In the genomic region with DNA sequence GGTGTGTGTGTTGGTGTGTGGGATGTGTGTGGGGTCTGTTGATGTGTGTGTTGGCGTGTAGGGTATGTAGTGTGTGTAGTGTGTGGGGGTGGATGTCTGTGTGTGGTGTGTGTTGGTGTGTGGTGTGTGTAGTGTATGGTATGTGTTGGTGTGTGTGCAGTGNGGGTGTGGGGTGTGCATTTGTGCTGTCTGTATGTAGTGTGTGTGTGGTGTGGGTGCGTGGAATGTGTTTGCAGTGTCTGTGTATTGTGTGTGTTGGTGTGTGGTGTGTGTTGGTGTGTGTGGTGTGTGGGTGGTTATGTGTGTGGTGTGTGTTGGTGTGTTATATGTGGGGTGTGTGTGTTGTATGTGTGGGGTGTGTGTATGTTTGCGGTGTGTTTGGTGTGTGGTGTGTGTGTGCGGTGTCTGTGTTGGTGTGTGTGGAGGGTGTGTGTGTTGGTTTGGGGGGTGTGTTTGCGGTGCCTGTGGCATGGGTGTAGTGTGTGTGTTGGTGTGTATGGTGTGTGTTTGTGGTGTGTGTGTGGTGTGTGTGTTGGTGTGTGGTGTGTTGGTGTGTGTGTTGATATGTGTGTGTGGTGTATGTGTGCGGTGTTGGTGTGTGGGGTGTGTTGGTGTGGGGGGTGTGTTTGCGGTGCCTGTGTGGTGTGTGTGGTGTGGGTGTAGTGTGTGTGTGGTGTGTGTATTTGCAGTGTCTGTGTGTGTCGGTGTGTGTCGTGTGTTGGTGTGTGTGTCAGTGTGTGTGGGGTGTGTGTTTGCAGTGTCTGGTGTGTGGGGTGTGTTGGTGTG, we compare ENCODE assay signal across 1 cellular context.
TF ChIP-seq lines count a peak whose summit lies in the region.

No MANE protein-coding gene starts in this region.

TF ChIP-seq in HEK293, 187 proteins besides CTCF, POLR2A, EP300 and RAD21 (continued from another document and continues in another):
- TF ChIP-seq ZNF555 (tag by site-specific recombination; conservative IDR thresholded peaks at IDR 0.05) (no peak), ZNF354C (tag by site-specific recombination; IDR thresholded peaks at IDR 0.05; ENCODE audit: borderline replicate concordance, low read depth) (no peak), ZNF677 (tag by site-specific recombination; IDR thresholded peaks at IDR 0.05) (no peak), ZNF280D (tag by site-specific recombination; IDR thresholded peaks at IDR 0.05) (no peak), ZBTB6 (tag by site-specific recombination; IDR thresholded peaks at IDR 0.05) (no peak), ZBTB8A (tag by site-specific recombination; IDR thresholded peaks at IDR 0.05) (no peak), ZNF549 (tag by site-specific recombination; IDR thresholded peaks at IDR 0.05) (no peak), ZNF558 (tag by site-specific recombination; IDR thresholded peaks at IDR 0.05) (no peak), ZNF223 (tag by site-specific recombination; IDR thresholded peaks at IDR 0.05) (no peak), ZNF433 (tag by site-specific recombination; IDR thresholded peaks at IDR 0.05; ENCODE audit: low read depth) (0 out of 2 replicates have a peak, but pooled peaks have one; percentile 21), ZNF654 (tag by site-specific recombination; IDR thresholded peaks at IDR 0.05; ENCODE audit: low read depth) (no peak), ZSCAN30 (tag by site-specific recombination; IDR thresholded peaks at IDR 0.05) (no peak), SETDB1 (IDR thresholded peaks at IDR 0.05; ENCODE audit: insufficient read length, low read length) (no peak), ZNF623 (tag by site-specific recombination; IDR thresholded peaks at IDR 0.05) (no peak), ZNF791 (tag by site-specific recombination; IDR thresholded peaks at IDR 0.05) (no peak), KLF16 (tag by site-specific recombination; IDR thresholded peaks at IDR 0.05) (no peak), SCRT2 (tag by site-specific recombination; IDR thresholded peaks at IDR 0.05) (no peak), ZNF324 (tag by site-specific recombination; IDR thresholded peaks at IDR 0.05) (no peak), ZNF843 (tag by site-specific recombination; IDR thresholded peaks at IDR 0.05) (0 out of 2 replicates have a peak, but pooled peaks have one; percentile 9), SCRT1 (tag by site-specific recombination; IDR thresholded peaks at IDR 0.05; ENCODE audit: borderline replicate concordance) (0 out of 2 replicates have a peak, but pooled peaks have one; percentile 7), KLF9 (tag by site-specific recombination; IDR thresholded peaks at IDR 0.05; ENCODE audit: low read depth) (peak; percentile 27; the same call in 1 of the 2 replicates), ZNF473 (tag by site-specific recombination; IDR thresholded peaks at IDR 0.05) (no peak), BCL11B (tag by site-specific recombination; IDR thresholded peaks at IDR 0.05; ENCODE audit: low read depth) (no peak), ZNF335 (tag by site-specific recombination; conservative IDR thresholded peaks at IDR 0.05) (no peak), YY2 (tag by site-specific recombination; IDR thresholded peaks at IDR 0.05) (no peak), GLIS1 (tag by site-specific recombination; IDR thresholded peaks at IDR 0.05) (no peak), ZNF785 (tag by site-specific recombination; IDR thresholded peaks at IDR 0.05) (0 out of 2 replicates have a peak, but pooled peaks have one; percentile 17), ZNF26 (tag by site-specific recombination; IDR thresholded peaks at IDR 0.05) (no peak), WT1 (tag by site-specific recombination; IDR thresholded peaks at IDR 0.05) (no peak), PBX3 (CRISPR knock-in tag; IDR thresholded peaks at IDR 0.05) (no peak), ZNF596 (tag by site-specific recombination; IDR thresholded peaks at IDR 0.05) (no peak), ZNF501 (tag by site-specific recombination; IDR thresholded peaks at IDR 0.05) (no peak), ZNF621 (tag by site-specific recombination; IDR thresholded peaks at IDR 0.05) (0 out of 2 replicates have a peak, but pooled peaks have one; percentile 26), ZNF776 (tag by site-specific recombination; IDR thresholded peaks at IDR 0.05; ENCODE audit: borderline replicate concordance) (peak; percentile 71; the same call in 1 of the 2 replicates), ZNF548 (tag by site-specific recombination; IDR thresholded peaks at IDR 0.05) (no peak), ZNF610 (tag by site-specific recombination; IDR thresholded peaks at IDR 0.05; ENCODE audit: borderline replicate concordance) (no peak), IKZF3 (tag by site-specific recombination; IDR thresholded peaks at IDR 0.05) (no peak), ZNF394 (tag by site-specific recombination; IDR thresholded peaks at IDR 0.05; ENCODE audit: borderline replicate concordance) (no peak), ZNF157 (tag by site-specific recombination; IDR thresholded peaks at IDR 0.05) (no peak), ZSCAN16 (tag by site-specific recombination; IDR thresholded peaks at IDR 0.05) (no peak), ZNF488 (tag by site-specific recombination; IDR thresholded peaks at IDR 0.05) (no peak; the same call in none of the 2 replicates), ZNF48 (tag by site-specific recombination; IDR thresholded peaks at IDR 0.05) (no peak), ZBTB1 (tag by site-specific recombination; IDR thresholded peaks at IDR 0.05) (no peak), GFI1B (tag by site-specific recombination; IDR thresholded peaks at IDR 0.05) (no peak), ZBTB7A (tag by site-specific recombination; IDR thresholded peaks at IDR 0.05; ENCODE audit: low read depth) (no peak), ZNF658 (tag by site-specific recombination; IDR thresholded peaks at IDR 0.05) (no peak), ZNF76 (tag by site-specific recombination; IDR thresholded peaks at IDR 0.05; ENCODE audit: borderline replicate concordance, low read depth) (no peak; the same call in 1 of the 2 replicates), ZNF174 (tag by site-specific recombination; IDR thresholded peaks at IDR 0.05) (no peak), MEIS1 (CRISPR knock-in tag; IDR thresholded peaks at IDR 0.05; ENCODE audit: borderline replicate concordance) (no peak), KLF8 (tag by site-specific recombination; IDR thresholded peaks at IDR 0.05) (no peak), KLF7 (tag by site-specific recombination; IDR thresholded peaks at IDR 0.05; ENCODE audit: borderline replicate concordance) (no peak), ZNF660 (tag by site-specific recombination; IDR thresholded peaks at IDR 0.05) (no peak)
- TF ChIP-seq, protein P1, sequence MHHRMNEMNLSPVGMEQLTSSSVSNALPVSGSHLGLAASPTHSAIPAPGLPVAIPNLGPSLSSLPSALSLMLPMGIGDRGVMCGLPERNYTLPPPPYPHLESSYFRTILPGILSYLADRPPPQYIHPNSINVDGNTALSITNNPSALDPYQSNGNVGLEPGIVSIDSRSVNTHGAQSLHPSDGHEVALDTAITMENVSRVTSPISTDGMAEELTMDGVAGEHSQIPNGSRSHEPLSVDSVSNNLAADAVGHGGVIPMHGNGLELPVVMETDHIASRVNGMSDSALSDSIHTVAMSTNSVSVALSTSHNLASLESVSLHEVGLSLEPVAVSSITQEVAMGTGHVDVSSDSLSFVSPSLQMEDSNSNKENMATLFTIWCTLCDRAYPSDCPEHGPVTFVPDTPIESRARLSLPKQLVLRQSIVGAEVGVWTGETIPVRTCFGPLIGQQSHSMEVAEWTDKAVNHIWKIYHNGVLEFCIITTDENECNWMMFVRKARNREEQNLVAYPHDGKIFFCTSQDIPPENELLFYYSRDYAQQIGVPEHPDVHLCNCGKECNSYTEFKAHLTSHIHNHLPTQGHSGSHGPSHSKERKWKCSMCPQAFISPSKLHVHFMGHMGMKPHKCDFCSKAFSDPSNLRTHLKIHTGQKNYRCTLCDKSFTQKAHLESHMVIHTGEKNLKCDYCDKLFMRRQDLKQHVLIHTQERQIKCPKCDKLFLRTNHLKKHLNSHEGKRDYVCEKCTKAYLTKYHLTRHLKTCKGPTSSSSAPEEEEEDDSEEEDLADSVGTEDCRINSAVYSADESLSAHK (tag by site-specific recombination; IDR thresholded peaks at IDR 0.05), result no peak
- TF ChIP-seq, protein P2, sequence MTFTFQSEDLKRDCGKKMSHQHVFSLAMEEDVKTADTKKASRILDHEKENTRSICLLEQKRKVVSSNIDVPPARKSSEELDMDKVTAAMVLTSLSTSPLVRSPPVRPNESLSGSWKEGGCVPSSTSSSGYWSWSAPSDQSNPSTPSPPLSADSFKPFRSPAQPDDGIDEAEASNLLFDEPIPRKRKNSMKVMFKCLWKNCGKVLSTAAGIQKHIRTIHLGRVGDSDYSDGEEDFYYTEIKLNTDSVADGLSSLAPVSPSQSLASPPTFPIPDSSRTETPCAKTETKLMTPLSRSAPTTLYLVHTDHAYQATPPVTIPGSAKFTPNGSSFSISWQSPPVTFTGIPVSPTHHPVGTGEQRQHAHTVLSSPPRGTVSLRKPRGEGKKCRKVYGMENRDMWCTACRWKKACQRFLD (tag by site-specific recombination; IDR thresholded peaks at IDR 0.05), result no peak
